8 cellular contexts compared by ENCODE assay signal in the genomic region with DNA sequence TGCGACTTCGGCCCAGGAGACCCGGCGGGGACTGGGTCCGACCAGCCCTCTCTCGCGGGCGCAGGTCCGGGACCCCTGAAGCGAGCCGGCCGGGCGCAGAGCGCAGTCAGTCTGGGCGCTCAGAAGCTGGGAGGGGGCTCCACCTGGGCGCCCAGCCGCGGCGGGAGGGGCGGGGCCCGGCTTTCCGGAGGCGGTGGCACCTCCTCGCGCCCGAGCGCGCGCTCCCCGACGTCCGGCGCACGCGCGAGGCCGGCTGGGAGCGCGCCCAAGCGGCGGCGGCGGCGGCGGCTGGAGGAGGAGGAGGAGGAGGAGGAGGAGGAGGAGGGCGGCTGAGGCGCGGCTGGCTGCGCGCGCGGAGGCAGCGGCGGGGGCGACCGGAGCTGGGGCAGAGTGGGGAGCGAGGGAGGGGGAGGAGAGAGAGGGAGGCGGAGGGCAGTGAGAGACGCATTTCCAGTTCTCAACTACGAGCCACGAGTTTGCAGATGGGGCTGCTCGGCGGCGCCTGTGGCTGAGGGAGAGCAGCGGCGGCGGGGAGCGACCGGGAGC. TPM values are rescaled to one million over a fixed set of nuclear protein-coding genes. Genes with fewer than 3 reads are reported as not detected.
DNase-seq lines count a peak whose midpoint lies in the region; ATAC-seq and TF ChIP-seq lines count a peak whose summit lies in the region.

A gene with protein sequence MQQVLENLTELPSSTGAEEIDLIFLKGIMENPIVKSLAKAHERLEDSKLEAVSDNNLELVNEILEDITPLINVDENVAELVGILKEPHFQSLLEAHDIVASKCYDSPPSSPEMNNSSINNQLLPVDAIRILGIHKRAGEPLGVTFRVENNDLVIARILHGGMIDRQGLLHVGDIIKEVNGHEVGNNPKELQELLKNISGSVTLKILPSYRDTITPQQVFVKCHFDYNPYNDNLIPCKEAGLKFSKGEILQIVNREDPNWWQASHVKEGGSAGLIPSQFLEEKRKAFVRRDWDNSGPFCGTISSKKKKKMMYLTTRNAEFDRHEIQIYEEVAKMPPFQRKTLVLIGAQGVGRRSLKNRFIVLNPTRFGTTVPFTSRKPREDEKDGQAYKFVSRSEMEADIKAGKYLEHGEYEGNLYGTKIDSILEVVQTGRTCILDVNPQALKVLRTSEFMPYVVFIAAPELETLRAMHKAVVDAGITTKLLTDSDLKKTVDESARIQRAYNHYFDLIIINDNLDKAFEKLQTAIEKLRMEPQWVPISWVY (plus strand): TSS at position 445 of the 546 bp plus-strand sequence. CDS start 50,216 bp downstream, outside the sequence.

- TF ChIP-seq CTCF in neural cell (IDR thresholded peaks at IDR 0.05; ENCODE audit: poor library complexity, severe bottlenecking) = no peak

- H3K4me3 ChIP-seq in HUES6 (ENCODE audit: low read depth, low read length) = peak within 1 kb of the TSS; percentile 85
- peak within 1 kb of the TSS; percentile 78 for H3K4me3 ChIP-seq in neural cell (ENCODE audit: low read length)
- peak within 1 kb of the TSS; percentile 77 to 81 for H3K4me3 ChIP-seq in stomach smooth muscle (ENCODE audit: low read length in 2 of 2)

- H3K9ac ChIP-seq in HUES6 (ENCODE audit: low read length) = peak within 1 kb of the TSS; percentile 77
- H3K9ac ChIP-seq in neural cell (ENCODE audit: low read length) = peak within 1 kb of the TSS; percentile 64
- peak within 1 kb of the TSS; percentile 66 to 68 for H3K9ac ChIP-seq in stomach smooth muscle (ENCODE audit: low read length in 2 of 2)

- H3K36me3 ChIP-seq in HUES6 (ENCODE audit: control insufficient read depth, insufficient read depth, low read length) (no peaks in the 10 kb centered on the region), neural cell (ENCODE audit: insufficient read depth, low read length) (no peaks in the 10 kb centered on the region), stomach smooth muscle (ENCODE audit: control insufficient read depth in 2 of 2, insufficient read depth in 2 of 2, low read length in 2 of 2) (no peaks in the 10 kb centered on the region)

- H2AFZ ChIP-seq in neural cell (ENCODE audit: low read depth, low read length) = peak within 1 kb of the TSS; percentile 48

- H3K9me3 ChIP-seq in HUES6 (ENCODE audit: control insufficient read depth, insufficient read depth, low read depth, low read length) = no peaks in the 10 kb centered on the region
- no peaks in the 10 kb centered on the region for H3K9me3 ChIP-seq in neural cell (ENCODE audit: low read length)
- H3K9me3 ChIP-seq in stomach smooth muscle (ENCODE audit: control insufficient read depth in 2 of 2, low read length in 2 of 2) = no peaks in the 10 kb centered on the region

- DNase-seq in DMS 273 (lab: John Stamatoyannopoulos, UW; ENCODE audit: unreplicated experiment) (peak; percentile 96), RPMI8226 (peak; percentile 91), fibroblast of the conjunctiva (ENCODE audit: low read depth) (peak; percentile 47)
- peak; percentile 76 for DNase-seq in activated effector memory CD4-positive, alpha-beta T cell treated with Interleukin-2 at 50 U/mL for 16 hours

- no peaks in the 10 kb centered on the region for H3K9me2 ChIP-seq in neural cell (ENCODE audit: insufficient read depth, low read length)

- H3F3A ChIP-seq in neural cell (ENCODE audit: insufficient read depth, low read length, poor library complexity, severe bottlenecking) = no peaks in the 10 kb centered on the region

- H3K79me2 ChIP-seq in neural cell (replicated peaks; ENCODE audit: insufficient read depth, low read length) = peaks cover 17% of the 10 kb centered on the region

- peak; percentile 41 for ATAC-seq in GM21423 (IDR thresholded peaks at IDR 0.05; ENCODE audit: unreplicated experiment)

- no peaks in the 10 kb centered on the region for H4K20me1 ChIP-seq in neural cell (ENCODE audit: insufficient read depth)

- H3K27ac ChIP-seq in HUES6 (ENCODE audit: low read depth, low read length) = peak within 1 kb of the TSS; percentile 6; the same call in 1 of the 2 replicates
- no peak within 1 kb of the TSS for H3K27ac ChIP-seq in neural cell (ENCODE audit: low read length)
- H3K27ac ChIP-seq in stomach smooth muscle (ENCODE audit: low read length) = peak within 1 kb of the TSS; percentile 43

- peak; percentile 13 for TF ChIP-seq RAD21 in neural cell (conservative IDR thresholded peaks at IDR 0.05)

- peak within 1 kb of the TSS; percentile 71 for H3K4me2 ChIP-seq in neural cell (ENCODE audit: low read length)

- TF ChIP-seq EP300 in neural cell (conservative IDR thresholded peaks at IDR 0.05; ENCODE audit: poor library complexity, severe bottlenecking) = no peak

- H3K27me3 ChIP-seq in HUES6 (ENCODE audit: control insufficient read depth, insufficient read depth, low read length) (peaks cover 10% of the 10 kb centered on the region), neural cell (ENCODE audit: insufficient read depth, low read depth, low read length) (no peaks in the 10 kb centered on the region), stomach smooth muscle (ENCODE audit: control insufficient read depth in 1 of 2, insufficient read depth in 2 of 2, low read length in 2 of 2) (peaks cover 0 to 2% of the 10 kb centered on the region in 2 donors)

- H3K4me1 ChIP-seq in HUES6 (ENCODE audit: control insufficient read depth, insufficient read depth, low read length) = peaks cover 53% of the 10 kb centered on the region
- H3K4me1 ChIP-seq in stomach smooth muscle (ENCODE audit: control insufficient read depth, insufficient read depth, low read length) = no peaks in the 10 kb centered on the region

TF ChIP-seq in neural cell, 6 proteins besides CTCF, POLR2A, EP300 and RAD21:
- TF ChIP-seq, protein P1, sequence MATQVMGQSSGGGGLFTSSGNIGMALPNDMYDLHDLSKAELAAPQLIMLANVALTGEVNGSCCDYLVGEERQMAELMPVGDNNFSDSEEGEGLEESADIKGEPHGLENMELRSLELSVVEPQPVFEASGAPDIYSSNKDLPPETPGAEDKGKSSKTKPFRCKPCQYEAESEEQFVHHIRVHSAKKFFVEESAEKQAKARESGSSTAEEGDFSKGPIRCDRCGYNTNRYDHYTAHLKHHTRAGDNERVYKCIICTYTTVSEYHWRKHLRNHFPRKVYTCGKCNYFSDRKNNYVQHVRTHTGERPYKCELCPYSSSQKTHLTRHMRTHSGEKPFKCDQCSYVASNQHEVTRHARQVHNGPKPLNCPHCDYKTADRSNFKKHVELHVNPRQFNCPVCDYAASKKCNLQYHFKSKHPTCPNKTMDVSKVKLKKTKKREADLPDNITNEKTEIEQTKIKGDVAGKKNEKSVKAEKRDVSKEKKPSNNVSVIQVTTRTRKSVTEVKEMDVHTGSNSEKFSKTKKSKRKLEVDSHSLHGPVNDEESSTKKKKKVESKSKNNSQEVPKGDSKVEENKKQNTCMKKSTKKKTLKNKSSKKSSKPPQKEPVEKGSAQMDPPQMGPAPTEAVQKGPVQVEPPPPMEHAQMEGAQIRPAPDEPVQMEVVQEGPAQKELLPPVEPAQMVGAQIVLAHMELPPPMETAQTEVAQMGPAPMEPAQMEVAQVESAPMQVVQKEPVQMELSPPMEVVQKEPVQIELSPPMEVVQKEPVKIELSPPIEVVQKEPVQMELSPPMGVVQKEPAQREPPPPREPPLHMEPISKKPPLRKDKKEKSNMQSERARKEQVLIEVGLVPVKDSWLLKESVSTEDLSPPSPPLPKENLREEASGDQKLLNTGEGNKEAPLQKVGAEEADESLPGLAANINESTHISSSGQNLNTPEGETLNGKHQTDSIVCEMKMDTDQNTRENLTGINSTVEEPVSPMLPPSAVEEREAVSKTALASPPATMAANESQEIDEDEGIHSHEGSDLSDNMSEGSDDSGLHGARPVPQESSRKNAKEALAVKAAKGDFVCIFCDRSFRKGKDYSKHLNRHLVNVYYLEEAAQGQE (IDR thresholded peaks at IDR 0.05; ENCODE audit: borderline replicate concordance) = no peak
- TF ChIP-seq EZH2 (IDR thresholded peaks at IDR 0.05; ENCODE audit: borderline replicate concordance, insufficient read depth, low read length, poor library complexity, severe bottlenecking) (no peak), MXI1 (conservative IDR thresholded peaks at IDR 0.05; ENCODE audit: poor library complexity, severe bottlenecking) (peak; percentile 87), POLR2AphosphoS5 (IDR thresholded peaks at IDR 0.05) (no peak), TAF1 (IDR thresholded peaks at IDR 0.05; ENCODE audit: low read depth) (no peak)

RNA-seq across cellular contexts. Expression of the gene that starts here (rescaled TPM):
- 3.8 and 3.9 TPM in 2 replicates for polyA plus RNA-seq in neural cell
- polyA minus RNA-seq in neural cell = 51.6 and 63.1 TPM in 2 replicates
